2 cellular contexts compared by ENCODE assay signal in genomic region chr4:26302390-26302897, GRCh38.
TF ChIP-seq lines count a peak whose summit lies in the region.

No MANE protein-coding gene starts in this region.

TF ChIP-seq in IMR-90, 13 proteins besides CTCF, POLR2A, EP300 and RAD21:
- TF ChIP-seq RCOR1 (IDR thresholded peaks at IDR 0.05; ENCODE audit: insufficient replicate concordance, low read length) (no peak), MXI1 (IDR thresholded peaks at IDR 0.05; ENCODE audit: borderline replicate concordance, low read depth, low read length) (no peak), ELK1 (IDR thresholded peaks at IDR 0.05; ENCODE audit: borderline replicate concordance, low read depth, low read length) (no peak), FOS (IDR thresholded peaks at IDR 0.05; ENCODE audit: low read depth, low read length) (no peak), NFE2L2 (IDR thresholded peaks at IDR 0.05; ENCODE audit: low read depth, low read length) (no peak), USF2 (IDR thresholded peaks at IDR 0.05; ENCODE audit: low read depth, low read length) (no peak), BHLHE40 (IDR thresholded peaks at IDR 0.05; ENCODE audit: low read depth, low read length) (no peak), MAFK (IDR thresholded peaks at IDR 0.05; ENCODE audit: low read depth, low read length) (no peak), RFX5 (IDR thresholded peaks at IDR 0.05; ENCODE audit: low read depth, low read length) (no peak), CEBPB (IDR thresholded peaks at IDR 0.05; ENCODE audit: low read depth, low read length) (no peak), SMC3 (IDR thresholded peaks at IDR 0.05; ENCODE audit: low read depth, low read length) (no peak), MAZ (IDR thresholded peaks at IDR 0.05; ENCODE audit: borderline replicate concordance, low read depth, low read length) (no peak), CHD1 (IDR thresholded peaks at IDR 0.05; ENCODE audit: low read depth, low read length) (no peak)

TF ChIP-seq in WTC11, 78 proteins besides CTCF, POLR2A, EP300 and RAD21:
- no peak for TF ChIP-seq E2F5 (CRISPR knock-in tag; IDR thresholded peaks at IDR 0.05)
- TF ChIP-seq STAT6 (CRISPR knock-in tag; conservative IDR thresholded peaks at IDR 0.05; ENCODE audit: low read depth) = no peak
- no peak for TF ChIP-seq TP53 (CRISPR knock-in tag; IDR thresholded peaks at IDR 0.05)
- no peak for TF ChIP-seq ZNF281 (CRISPR knock-in tag; IDR thresholded peaks at IDR 0.05)
- no peak for TF ChIP-seq FOXP1 (CRISPR knock-in tag; IDR thresholded peaks at IDR 0.05; ENCODE audit: borderline replicate concordance)
- TF ChIP-seq ATF1 (CRISPR knock-in tag; IDR thresholded peaks at IDR 0.05) = no peak
- no peak for TF ChIP-seq ZNF121 (CRISPR knock-in tag; IDR thresholded peaks at IDR 0.05)
- no peak for TF ChIP-seq ESRRA (CRISPR knock-in tag; IDR thresholded peaks at IDR 0.05; ENCODE audit: borderline replicate concordance)
- no peak for TF ChIP-seq ZNF263 (CRISPR knock-in tag; IDR thresholded peaks at IDR 0.05; ENCODE audit: low read depth)
- no peak for TF ChIP-seq TCF7 (CRISPR knock-in tag; IDR thresholded peaks at IDR 0.05; ENCODE audit: low read depth)
- no peak for TF ChIP-seq FOXK1 (CRISPR knock-in tag; IDR thresholded peaks at IDR 0.05)
- no peak for TF ChIP-seq ZBTB21 (CRISPR knock-in tag; IDR thresholded peaks at IDR 0.05; ENCODE audit: borderline replicate concordance)
- TF ChIP-seq NFATC4 (CRISPR knock-in tag; IDR thresholded peaks at IDR 0.05) = no peak
- TF ChIP-seq RORB (CRISPR knock-in tag; IDR thresholded peaks at IDR 0.05) = no peak
- TF ChIP-seq MAX (CRISPR knock-in tag; IDR thresholded peaks at IDR 0.05) = no peak
- TF ChIP-seq ARID4B (CRISPR knock-in tag; IDR thresholded peaks at IDR 0.05; ENCODE audit: borderline replicate concordance) = no peak
- TF ChIP-seq SMAD3 (CRISPR knock-in tag; IDR thresholded peaks at IDR 0.05; ENCODE audit: borderline replicate concordance) = no peak
- TF ChIP-seq AFF4 (CRISPR knock-in tag; IDR thresholded peaks at IDR 0.05; ENCODE audit: borderline replicate concordance) = no peak
